Comparison of ENCODE assay signal across 8 cellular contexts in the genomic region with DNA sequence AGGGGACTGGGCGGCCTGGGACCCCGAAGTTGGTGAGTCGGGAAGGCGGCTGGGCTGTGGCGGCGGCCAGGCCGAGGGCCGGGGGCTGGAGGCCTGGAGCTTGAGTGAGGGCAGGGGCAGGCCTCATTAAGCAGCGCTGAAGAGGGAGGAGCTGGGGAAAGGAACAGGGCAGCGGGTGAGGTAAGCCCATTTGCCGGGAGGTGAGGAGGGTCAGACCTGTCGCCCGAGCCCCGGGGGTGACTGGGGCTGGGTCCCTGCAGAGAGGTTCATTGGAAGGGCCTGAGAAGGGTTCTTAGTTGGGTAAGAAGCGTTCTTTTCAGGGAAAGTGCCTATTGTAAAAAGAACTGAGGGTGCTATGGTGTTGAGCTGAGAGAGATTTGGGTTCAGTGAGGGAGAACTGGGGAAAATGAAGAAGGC. TPM values are rescaled to one million over a fixed set of nuclear protein-coding genes. Genes with fewer than 3 reads are reported as not detected.
A peak's percentile ranks its signal among the peaks of the same experiment; 100 is the strongest.
DNase-seq lines count a peak whose midpoint lies in the region; ATAC-seq and TF ChIP-seq lines count a peak whose summit lies in the region.

No MANE protein-coding gene starts in this region.

- H3K27me3 ChIP-seq in OCI-LY1 (ENCODE audit: insufficient read depth, low read length) = no peaks in the 10 kb centered on the region

- H3K9me3 Mint-ChIP-seq in stimulated activated naive CD8-positive, alpha-beta T cell treated with anti-CD3 and anti-CD28 coated beads, Interleukin-15, amount 100 ng/mL, for 72 hours = no peaks in the 10 kb centered on the region

- H3K9me2 ChIP-seq in OCI-LY1 (ENCODE audit: low read depth, low read length) = no peaks in the 10 kb centered on the region

- H3K27me3 Mint-ChIP-seq in stimulated activated naive CD8-positive, alpha-beta T cell treated with anti-CD3 and anti-CD28 coated beads, Interleukin-15, amount 100 ng/mL, for 72 hours = no peaks in the 10 kb centered on the region

- H3K4me1 ChIP-seq in OCI-LY1 (ENCODE audit: insufficient read depth, low read length, severe bottlenecking) = peaks cover 21% of the 10 kb centered on the region

- DNase-seq in AG08396 (ENCODE audit: low spot score) (peak; percentile 43), caudate nucleus (lab: John Stamatoyannopoulos, UW) (peak in 8 of 61 donors; percentile 28 to 73 (median 52)), left lobe of liver (ENCODE audit: low spot score) (no peak), foreskin melanocyte (no peak)
- no peak for DNase-seq in stimulated activated naive CD8-positive, alpha-beta T cell treated with anti-CD3 and anti-CD28 coated beads, Interleukin-15, amount 100 ng/mL, for 72 hours

- H3K4me2 ChIP-seq in OCI-LY1 (ENCODE audit: low read length) = peak overlapping the region; percentile 81

- H3K27ac ChIP-seq in OCI-LY1 (ENCODE audit: low read depth, low read length, poor library complexity, severe bottlenecking) (peak overlapping the region; percentile 58), caudate nucleus (ENCODE audit: low read depth, low read length) (peak overlapping the region; percentile 93)

- H2AFZ ChIP-seq in OCI-LY1 (ENCODE audit: low read length) = no peak overlapping the region

- H4K20me1 ChIP-seq in OCI-LY1 (ENCODE audit: insufficient read depth, low read length) = no peaks in the 10 kb centered on the region

- H3K36me3 ChIP-seq in OCI-LY1 (ENCODE audit: insufficient read depth, low read length) = peaks cover 31% of the 10 kb centered on the region; the same call in 1 of the 2 replicates

- peak overlapping the region; percentile 89 for H3K4me3 ChIP-seq in OCI-LY1 (ENCODE audit: low read depth, low read length, poor library complexity, severe bottlenecking)

- H3K9me3 ChIP-seq in OCI-LY1 (ENCODE audit: low read length) = no peaks in the 10 kb centered on the region

- peaks cover 32% of the 10 kb centered on the region for H3K4me1 Mint-ChIP-seq in stimulated activated naive CD8-positive, alpha-beta T cell treated with anti-CD3 and anti-CD28 coated beads, Interleukin-15, amount 100 ng/mL, for 72 hours

- H3K4me3 Mint-ChIP-seq in stimulated activated naive CD8-positive, alpha-beta T cell treated with anti-CD3 and anti-CD28 coated beads, Interleukin-15, amount 100 ng/mL, for 72 hours = no peak overlapping the region

- H3F3A ChIP-seq in OCI-LY1 (ENCODE audit: insufficient read depth, low read length) = no peaks in the 10 kb centered on the region

- H3K79me2 ChIP-seq in OCI-LY1 (ENCODE audit: insufficient read depth, low read length) = peaks cover 12% of the 10 kb centered on the region

- H3K9ac ChIP-seq in OCI-LY1 (ENCODE audit: low read length) = peak overlapping the region; percentile 92

- peak; percentile 28 for ATAC-seq in GM18502 (IDR thresholded peaks at IDR 0.05; ENCODE audit: poor library complexity, unreplicated experiment)
- peak; percentile 6 for ATAC-seq in HG03095 (IDR thresholded peaks at IDR 0.05; ENCODE audit: unreplicated experiment)
- peak; percentile 53 for ATAC-seq in left lobe of liver
- ATAC-seq in stimulated activated naive CD8-positive, alpha-beta T cell treated with anti-CD3 and anti-CD28 coated beads, Interleukin-15, amount 100 ng/mL, for 72 hours = peak; percentile 38

- H3K27ac Mint-ChIP-seq in stimulated activated naive CD8-positive, alpha-beta T cell treated with anti-CD3 and anti-CD28 coated beads, Interleukin-15, amount 100 ng/mL, for 72 hours = no peak overlapping the region

- TF ChIP-seq CTCF in OCI-LY1 (IDR thresholded peaks at IDR 0.05; ENCODE audit: low read length) = no peak

RNA-seq across cellular contexts. Expression of a gene that starts 0.4 kb away (rescaled TPM):
- 46.5 TPM for total RNA-seq in left lobe of liver

RNA-seq across cellular contexts. Expression of a gene that starts 7.7 kb away (rescaled TPM):
- total RNA-seq in left lobe of liver = 11.0 TPM

RNA-seq across cellular contexts. Expression of a gene that starts 8.5 kb away (rescaled TPM):
- total RNA-seq in left lobe of liver = 5.4 TPM

RNA-seq across cellular contexts. Expression of a gene that starts 22.8 kb away (rescaled TPM):
- 56.1 TPM for total RNA-seq in left lobe of liver

RNA-seq across cellular contexts. Expression of a gene that starts 43.4 kb away (rescaled TPM):
- 4.9 TPM for total RNA-seq in left lobe of liver
